17 cellular contexts compared by ENCODE assay signal in the genomic region with DNA sequence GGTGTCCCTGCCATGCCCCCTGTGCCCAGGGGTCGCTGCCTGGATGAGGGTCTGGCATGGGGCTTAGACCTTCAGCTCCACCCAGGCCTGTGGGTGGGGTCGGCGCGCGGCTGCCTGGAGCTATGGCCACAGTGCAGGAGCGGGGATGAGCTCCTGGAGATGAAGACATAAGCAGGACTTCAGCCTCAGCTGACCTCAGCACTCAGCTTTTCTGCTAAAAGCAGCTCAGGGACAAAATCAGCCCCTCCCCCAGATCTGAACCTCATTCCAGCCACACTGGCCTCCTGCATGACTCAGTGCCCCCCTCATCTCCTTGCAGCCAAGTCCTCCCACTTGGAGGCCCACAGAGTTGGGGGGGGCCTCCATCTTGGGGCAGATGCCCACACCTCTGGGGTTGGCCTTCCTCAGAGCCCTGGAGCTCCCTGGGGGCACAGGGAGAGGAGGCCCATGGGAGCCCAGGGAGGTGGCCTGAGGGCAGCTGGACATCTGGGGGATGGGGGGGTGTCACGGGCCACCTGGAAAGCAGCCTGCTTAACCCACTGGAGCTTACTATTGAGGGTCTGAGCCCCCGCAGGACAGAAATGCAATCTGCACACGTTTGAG. TPM values are rescaled to one million over a fixed set of nuclear protein-coding genes. Genes with fewer than 3 reads are reported as not detected.
DNase-seq lines count a peak whose midpoint lies in the region; ATAC-seq and TF ChIP-seq lines count a peak whose summit lies in the region.
"Had no signal": no experiment of that assay in that cellular context is flagged by ENCODE, and none has a peak within 500 bp of the region (broad histone marks: within the 10 kb centered on the region; RNA-seq: fewer than 3 reads in every experiment).

No MANE protein-coding gene starts in this region.

- TF ChIP-seq CTCF in AG04449 (IDR thresholded peaks at IDR 0.05; ENCODE audit: insufficient read depth, low read length, missing control alignments), result no peak
- TF ChIP-seq CTCF in body of pancreas (IDR thresholded peaks at IDR 0.05), result no peak
- TF ChIP-seq CTCF in lower lobe of right lung (IDR thresholded peaks at IDR 0.05), result no peak

- H3K27ac ChIP-seq in body of pancreas, result no peak overlapping the region
- H3K27ac ChIP-seq in lower lobe of right lung, result no peak overlapping the region
- H3K27ac ChIP-seq: BLaER1 treated with 17β-estradiol and CSF1 and Interleukin-3, amounts not matched to agents 10 nM and 100 nM; SJSA1 had no signal

- TF ChIP-seq POLR2A in body of pancreas (IDR thresholded peaks at IDR 0.05), result no peak

- H3K4me1 ChIP-seq in body of pancreas (no peaks in the 10 kb centered on the region), lower lobe of right lung (no peaks in the 10 kb centered on the region)
- H3K4me1 ChIP-seq: SJSA1 had no signal

- H3K4me3 ChIP-seq in AG04449 (ENCODE audit: low read depth, low read length) (no peak overlapping the region), body of pancreas (no peak overlapping the region), lower lobe of right lung (no peak overlapping the region)
- H3K4me3 ChIP-seq: SJSA1, skin epidermis had no signal

- no peaks in the 10 kb centered on the region for H3K27me3 ChIP-seq in body of pancreas
- H3K27me3 ChIP-seq in lower lobe of right lung (ENCODE audit: low read depth), result no peaks in the 10 kb centered on the region
- H3K27me3 ChIP-seq: BLaER1 treated with 17β-estradiol and CSF1 and Interleukin-3, amounts not matched to agents 10 nM and 100 nM; SJSA1 had no signal

- POLR2A ChIA-PET in AG04449 (lab: Yijun Ruan, JAX), result no interaction called here

- H3K36me3 ChIP-seq in body of pancreas (replicated peaks in 1 of 2; ENCODE audit: insufficient read depth in 1 of 2, low read depth in 2 of 2) (peaks cover 0 to 6% of the 10 kb centered on the region in 2 donors), lower lobe of right lung (peaks cover 24% of the 10 kb centered on the region)
- H3K36me3 ChIP-seq: SJSA1 had no signal

- intact Hi-C loops in body of pancreas (cut with DNase I), result no loop called here
- intact Hi-C loops in lower lobe of right lung (cut with DNase I), result no loop called here

- CTCF ChIA-PET in AG04449 (lab: Yijun Ruan, JAX), result interaction anchor here (0.6 to 0.8 kb wide), 2 partner anchors 28 to 103 kb away, joined by 3 read pairs; no protein-coding TSS in a partner anchor

- 66 to 90% methylated on average over 2 to 9 of the region's 9 CpGs for WGBS in body of pancreas, 2 donors

- ATAC-seq in body of pancreas (peak; percentile 20), lower lobe of right lung (no peak), GM18517 (IDR thresholded peaks at IDR 0.05; ENCODE audit: unreplicated experiment) (no peak)

- peak; percentile 10 for DNase-seq in AG04449 (ENCODE audit: low read depth, low spot score)
- peak; percentile 63 for DNase-seq in GM03348 (ENCODE audit: low spot score)
- peak in 1 of 4 donors; percentile 5 for DNase-seq in body of pancreas
- DNase-seq in lower lobe of right lung, result peak; percentile 20
- no peak for DNase-seq in activated CD4-positive, CD25-positive, alpha-beta regulatory T cell (lab: John Stamatoyannopoulos, UW)
- DNase-seq in NCI-H524 (lab: John Stamatoyannopoulos, UW), result no peak
- DNase-seq in putamen (ENCODE audit: low spot score), result no peak
- DNase-seq: activated CD4-positive, alpha-beta memory T cell treated with anti-CD3 and anti-CD28 coated beads for 36 hours; amniotic stem cell; erythroblast; mammary epithelial cell; NCI-H2107; stimulated activated naive CD4-positive, alpha-beta T cell had no signal

- no peaks in the 10 kb centered on the region for H3K9me3 ChIP-seq in body of pancreas
- H3K9me3 ChIP-seq in lower lobe of right lung, result no peaks in the 10 kb centered on the region
- H3K9me3 ChIP-seq: SJSA1 had no signal

RNA-seq across cellular contexts. Expression of gene CPLX1, which starts 19.4 kb away (rescaled TPM):
- 1 to 10 TPM in 1 of 2 donors, under 1 TPM in 1; 0.52 to 2.0 TPM for total RNA-seq in body of pancreas
- total RNA-seq in lower lobe of right lung, result 3.9 TPM
- total RNA-seq: SJSA1 had no signal

Comparison
In these comparisons a context has a peak if more than half of its experiments do, and no peak if none do; other contexts are left out.
1. DNase-seq: peak in AG04449 (single experiment), GM03348 (single experiment) and lower lobe of right lung (single experiment); none in activated CD4-positive, CD25-positive, alpha-beta regulatory T cell (0 of 4), NCI-H524 (0 of 2) and putamen (single experiment).